ENCODE assay signal across 20 cellular contexts in genomic region chr7:45120-46090, GRCh38.
A peak's percentile ranks its signal among the peaks of the same experiment; 100 is the strongest.
DNase-seq lines count a peak whose midpoint lies in the region; ATAC-seq, FAIRE-seq and TF ChIP-seq lines count a peak whose summit lies in the region.
"Had no signal": no experiment of that assay in that cellular context is flagged by ENCODE, and none has a peak within 500 bp of the region (broad histone marks: within the 10 kb centered on the region; RNA-seq: fewer than 3 reads in every experiment).

No MANE protein-coding gene starts in this region.

- no peak overlapping the region for H3K9ac ChIP-seq in GM23248
- H3K9ac ChIP-seq in H1 (replicated peaks in 1 of 4; ENCODE audit: extremely low read depth in 1 of 4, low read depth in 3 of 4, low read length in 3 of 4) = no peak overlapping the region
- H3K9ac ChIP-seq: BLaER1 treated with 17β-estradiol and CSF1 and Interleukin-3, amounts not matched to agents 10 nM and 100 nM had no signal

- H4K91ac ChIP-seq in H1 (replicated peaks; ENCODE audit: insufficient read length, low read length) = no peak overlapping the region

- H3K79me2 ChIP-seq in GM23248 (ENCODE audit: insufficient read depth) (no peaks in the 10 kb centered on the region), H1 (ENCODE audit: control insufficient read depth in 1 of 2, insufficient read depth in 2 of 2, low read length in 2 of 2) (no peaks in the 10 kb centered on the region)

- FAIRE-seq in H1 (lab: Jason Lieb, UNC) (no peak), GM19239 (lab: Jason Lieb, UNC) (no peak)
- FAIRE-seq: astrocyte had no signal

- TF ChIP-seq CTCF in H1 (IDR thresholded peaks at IDR 0.05; ENCODE audit: control extremely low read depth in 1 of 3, insufficient read depth in 1 of 3, low read depth in 1 of 3, low read length in 3 of 3) = no peak

- H4K5ac ChIP-seq in H1 (ENCODE audit: insufficient read length, low read depth, low read length) = no peak overlapping the region

- POLR2A ChIA-PET in H1 (lab: Charles Lee; ENCODE audit: partially characterized antibody) = interaction anchor here (0.9 kb wide), 1 partner anchor 74 kb away, joined by 3 read pairs; no protein-coding TSS in a partner anchor

- H4K20me1 ChIP-seq in GM23248 (ENCODE audit: insufficient read depth) (no peaks in the 10 kb centered on the region), H1 (replicated peaks in 1 of 2; ENCODE audit: control insufficient read depth in 1 of 2, insufficient read depth in 2 of 2, low read length in 2 of 2) (no peaks in the 10 kb centered on the region)
- H4K20me1 ChIP-seq: BLaER1 treated with 17β-estradiol and CSF1 and Interleukin-3, amounts not matched to agents 10 nM and 100 nM had no signal

- H3K27me3 ChIP-seq in GM23248 (replicated peaks; ENCODE audit: insufficient read depth) (no peaks in the 10 kb centered on the region; the same call in 1 of the 2 replicates), H1 (replicated peaks in 1 of 4; ENCODE audit: control insufficient read depth in 3 of 4, extremely low read depth in 1 of 4, insufficient read depth in 3 of 4, low read length in 3 of 4) (peaks cover 0 to 2% (median 0%) of the 10 kb centered on the region in 4 experiments; a peak in 1 of 7 replicates)
- H3K27me3 ChIP-seq: BLaER1 treated with 17β-estradiol and CSF1 and Interleukin-3, amounts not matched to agents 10 nM and 100 nM; MG63; SJCRH30; thyroid gland had no signal

- no peak for TF ChIP-seq EP300 in H1 (IDR thresholded peaks at IDR 0.05; ENCODE audit: borderline replicate concordance in 1 of 2, low read depth in 2 of 2, low read length in 2 of 2)

- no peak overlapping the region; the same call in 1 of the 2 replicates for H2BK5ac ChIP-seq in H1 (ENCODE audit: low read depth, low read length)

- no peak overlapping the region for H3K56ac ChIP-seq in H1 (replicated peaks; ENCODE audit: insufficient read length, low read depth, low read length)

- H2AFZ ChIP-seq in GM23248 (no peak overlapping the region), H1 (ENCODE audit: low read length) (no peak overlapping the region)

- H2BK12ac ChIP-seq in H1 (ENCODE audit: low read depth, low read length) = 0 out of 2 replicates have a peak overlapping the region, but pooled peaks have one; percentile 42

- no peak overlapping the region for H2BK20ac ChIP-seq in H1 (ENCODE audit: low read length)

- no peak for ATAC-seq in HG03196 (IDR thresholded peaks at IDR 0.05; ENCODE audit: unreplicated experiment)

- WGBS in GM23248 (ENCODE audit: low coverage in 1 of 2, low lambda C conversion rate in 2 of 2, missing lambda C conversion rate in 2 of 2), 2 experiments = 51 to 55% methylated on average over 12 to 14 of the region's 14 CpGs
- 81% methylated on average over 14 of the region's 14 CpGs; no CpG with 5 or more reads in 1 of the 2 experiments for WGBS in H1 (ENCODE audit: extremely low coverage in 1 of 2, insufficient coverage in 1 of 2, insufficient read length in 1 of 2, insufficient replicate concordance in 2 of 2, low coverage in 1 of 2, low lambda C conversion rate in 2 of 2, missing lambda C conversion rate in 1 of 2), 2 experiments

- DNase-seq in activated CD4-positive, alpha-beta T cell treated with anti-CD3 and anti-CD28 coated beads for 48 hours = peak; percentile 35
- no peak for DNase-seq in activated CD4-positive, alpha-beta T cell treated with anti-CD3 and anti-CD28 coated beads, Interleukin-2, amount 50 U/mL, for 4 hours
- DNase-seq in GM23248 = peak; percentile 20
- no peak for DNase-seq in H1 (ENCODE audit: low read depth in 1 of 2, low spot score in 2 of 2)
- peak in 6 of 10 donors; percentile 1 to 55 (median 22) for DNase-seq in posterior cingulate gyrus
- no peak for DNase-seq in DMS53 treated with DMSO at 0.1 percent for 48 hours (lab: John Stamatoyannopoulos, UW; ENCODE audit: unreplicated experiment)
- DNase-seq in GM19239 (ENCODE audit: insufficient read length, low spot score) = no peak
- DNase-seq: activated CD4-positive, alpha-beta T cell treated with anti-CD3 and anti-CD28 coated beads, Interleukin-2, amount 50 U/mL, for 1 hour; activated effector memory CD4-positive, alpha-beta T cell treated with Interleukin-2 at 50 U/mL for 16 hours; MG63; NCI-H2029; nephron progenitor cell; sigmoid colon; SJCRH30; T-helper 9 cell had no signal

- H3K4me2 ChIP-seq in GM23248 (ENCODE audit: unreplicated experiment) = no peak overlapping the region
- H3K4me2 ChIP-seq in H1 (ENCODE audit: insufficient read depth in 1 of 2, low read depth in 2 of 2, low read length in 2 of 2) = no peak overlapping the region

- H2AK5ac ChIP-seq in H1 (ENCODE audit: low read depth, low read length) = no peak overlapping the region

- H3K4me3 ChIP-seq in GM23248 (no peak overlapping the region), H1 (ENCODE audit: extremely low read depth in 1 of 4, insufficient read depth in 2 of 4, low read depth in 3 of 4, low read length in 4 of 4) (no peak overlapping the region)
- H3K4me3 ChIP-seq: BLaER1 treated with 17β-estradiol and CSF1 and Interleukin-3, amounts not matched to agents 10 nM and 100 nM; HAP-1; MG63; sigmoid colon; SJCRH30; thyroid gland had no signal

- intact Hi-C loops in posterior cingulate gyrus (cut with DNase I) = no loop called here

- H3K14ac ChIP-seq in H1 (ENCODE audit: insufficient read length) = no peak overlapping the region

- no peaks in the 10 kb centered on the region for H3K23me2 ChIP-seq in H1 (ENCODE audit: low read depth, low read length)

- CTCF ChIA-PET in H1 (lab: Charles Lee; ENCODE audit: partially characterized antibody) = interaction anchor here (1.0 to 3.4 kb wide), 7 partner anchors 11 to 138 kb away, joined by 3 to 26 read pairs (median 3); no protein-coding TSS in a partner anchor

- H3K4ac ChIP-seq in H1 (replicated peaks; ENCODE audit: insufficient read length, low read depth, low read length) = no peak overlapping the region

- TF ChIP-seq RAD21 in H1 (IDR thresholded peaks at IDR 0.05 in 1 of 2, conservative IDR thresholded peaks at IDR 0.05 in 1 of 2; ENCODE audit: low read depth in 2 of 2, low read length in 2 of 2) = no peak

- H3F3A ChIP-seq in GM23248 (ENCODE audit: insufficient read depth) = no peaks in the 10 kb centered on the region

- H3K23ac ChIP-seq in H1 (ENCODE audit: insufficient read length) = no peak overlapping the region

- H3K4me1 ChIP-seq in GM23248 (ENCODE audit: insufficient read depth) (peaks cover 8% of the 10 kb centered on the region; the same call in 1 of the 2 replicates), H1 (replicated peaks in 1 of 4; ENCODE audit: control insufficient read depth in 3 of 4, insufficient read depth in 4 of 4, low read length in 3 of 4) (peaks cover 0 to 3% (median under 1%) of the 10 kb centered on the region in 4 experiments; a peak in 3 of 7 replicates)
- H3K4me1 ChIP-seq: HAP-1, sigmoid colon, SJCRH30 had no signal

- H2BK15ac ChIP-seq in H1 (ENCODE audit: low read length) = peak overlapping the region; percentile 95; the same call in 1 of the 2 replicates

- no peak for TF ChIP-seq POLR2A in H1 (IDR thresholded peaks at IDR 0.05; ENCODE audit: control extremely low read depth in 1 of 2, low read depth in 2 of 2, low read length in 2 of 2)

- H3K79me1 ChIP-seq in H1 (ENCODE audit: low read depth, low read length) = no peaks in the 10 kb centered on the region

- H3K18ac ChIP-seq in H1 (ENCODE audit: extremely low read depth, low read length) = no peak overlapping the region

- H2BK120ac ChIP-seq in H1 (replicated peaks; ENCODE audit: low read depth, low read length) = no peak overlapping the region

- H4K8ac ChIP-seq in H1 (ENCODE audit: extremely low read depth, insufficient read depth, low read length) = no peak overlapping the region

- no peaks in the 10 kb centered on the region for H3K9me2 ChIP-seq in GM23248 (ENCODE audit: insufficient read depth)

- H3K9me3 ChIP-seq in GM23248 (ENCODE audit: low read depth) (no peaks in the 10 kb centered on the region), H1 (ENCODE audit: insufficient read depth in 2 of 2, low read depth in 1 of 2, low read length in 1 of 2) (no peaks in the 10 kb centered on the region)
- H3K9me3 ChIP-seq: BLaER1 treated with 17β-estradiol and CSF1 and Interleukin-3, amounts not matched to agents 10 nM and 100 nM; HAP-1; MG63; sigmoid colon; SJCRH30; thyroid gland had no signal

- in situ Hi-C loops in GM23248 (cut with MboI) = no loop called here

- H3K36me3 ChIP-seq in GM23248 (ENCODE audit: low read depth) (no peaks in the 10 kb centered on the region), H1 (ENCODE audit: control insufficient read depth in 2 of 4, insufficient read depth in 4 of 4, low read length in 3 of 4) (no peaks in the 10 kb centered on the region)
- H3K36me3 ChIP-seq: BLaER1 treated with 17β-estradiol and CSF1 and Interleukin-3, amounts not matched to agents 10 nM and 100 nM; HAP-1; MG63; sigmoid colon; SJCRH30; thyroid gland had no signal

- no peak overlapping the region for H3K27ac ChIP-seq in GM23248
- H3K27ac ChIP-seq in H1 (ENCODE audit: low read depth, low read length) = no peak overlapping the region
- H3K27ac ChIP-seq: sigmoid colon, SJCRH30, thyroid gland had no signal

TF ChIP-seq in H1, 55 proteins besides CTCF, POLR2A, EP300 and RAD21:
- TF ChIP-seq POU5F1 (IDR thresholded peaks at IDR 0.05; ENCODE audit: low read depth, low read length) (no peak), KDM4A (IDR thresholded peaks at IDR 0.05; ENCODE audit: low read depth, low read length, severe bottlenecking) (no peak), SIX5 (IDR thresholded peaks at IDR 0.05; ENCODE audit: low read depth, low read length) (no peak)
TF ChIP-seq in H1: peak in this region for 0.

Comparison
In these comparisons a context has a peak if more than half of its experiments do, and no peak if none do; other contexts are left out.
1. DNase-seq: peak in activated CD4-positive, alpha-beta T cell treated with anti-CD3 and anti-CD28 coated beads for 48 hours (single experiment), GM23248 (single experiment) and posterior cingulate gyrus (6 of 10); none in activated CD4-positive, alpha-beta T cell treated with anti-CD3 and anti-CD28 coated beads, Interleukin-2, amount 50 U/mL, for 4 hours (0 of 2), H1 (0 of 2), DMS53 treated with DMSO at 0.1 percent for 48 hours (single experiment) and GM19239 (single experiment).